16 cellular contexts compared by ENCODE assay signal in the genomic region with DNA sequence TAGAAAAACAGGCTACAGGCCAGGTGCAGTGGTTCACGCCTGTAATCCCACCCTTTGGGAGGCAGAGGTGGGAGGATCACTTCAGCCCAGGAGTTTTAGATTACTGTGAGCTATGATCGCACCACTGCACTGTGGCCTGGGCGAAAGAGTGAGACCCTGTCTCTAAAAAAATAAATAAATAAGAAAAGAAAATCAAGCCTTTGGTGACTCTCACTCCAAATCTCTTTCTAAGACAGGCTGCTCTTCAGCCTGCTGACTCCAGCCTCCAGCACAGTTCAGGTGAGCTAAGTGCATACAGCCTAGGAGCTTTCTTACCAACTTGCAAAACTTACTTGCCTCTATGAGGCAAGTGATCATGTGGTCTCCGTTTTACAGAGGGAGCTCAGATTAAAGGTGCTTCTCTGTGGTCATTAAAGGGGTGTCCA. TPM values are rescaled to one million over a fixed set of nuclear protein-coding genes. Genes with fewer than 3 reads are reported as not detected.
DNase-seq lines count a peak whose midpoint lies in the region; ATAC-seq and TF ChIP-seq lines count a peak whose summit lies in the region.
"Had no signal": no experiment of that assay in that cellular context is flagged by ENCODE, and none has a peak within 500 bp of the region (broad histone marks: within the 10 kb centered on the region; RNA-seq: fewer than 3 reads in every experiment).

No MANE protein-coding gene starts in this region.

- H3K27ac ChIP-seq in osteoblast (ENCODE audit: low read depth, low read length), result no peak overlapping the region
- H3K27ac ChIP-seq: SJCRH30, uterus had no signal

- no peak overlapping the region for H2AFZ ChIP-seq in osteoblast (ENCODE audit: low read length)

- H3K4me2 ChIP-seq in osteoblast (ENCODE audit: insufficient read depth, low read length), result peak overlapping the region; percentile 84

- no peaks in the 10 kb centered on the region for H4K20me1 ChIP-seq in osteoblast (ENCODE audit: insufficient read depth, low read length)

- no peak for DNase-seq in AG10803 (ENCODE audit: low read depth)
- DNase-seq in adipocyte (ENCODE audit: low read depth), result peak; percentile 20
- DNase-seq in foreskin fibroblast, result no peak
- DNase-seq in osteoblast (ENCODE audit: insufficient read length, low spot score, missing footprints), result peak; percentile 48
- no peak for DNase-seq in activated CD8-positive, alpha-beta memory T cell treated with anti-CD3 and anti-CD28 coated beads, Interleukin-2, amount 50 U/mL, for 48 hours
- DNase-seq in NCI-H774 (lab: John Stamatoyannopoulos, UW), result no peak
- no peak for DNase-seq in glutamatergic neuron
- DNase-seq: activated T-cell treated with anti-CD3 and anti-CD28 coated beads, Interleukin-2, amount 50 U/mL, for 24 hours; EL; NCI-H1417 treated with DMSO at 0.1 percent for 48 hours; NCI-H526; SJCRH30; uterus had no signal

- peaks cover 5% of the 10 kb centered on the region for H3K9me3 Mint-ChIP-seq in glutamatergic neuron (ENCODE audit: unreplicated experiment)
- H3K9me3 Mint-ChIP-seq: activated T-cell treated with anti-CD3 and anti-CD28 coated beads, Interleukin-2, amount 50 U/mL, for 24 hours; IgD-negative memory B cell; neural crest cell had no signal

- H3K4me3 ChIP-seq in AG10803 (ENCODE audit: low read length) (peak overlapping the region; percentile 83), adipocyte (ENCODE audit: low read length) (peak overlapping the region; percentile 89), foreskin fibroblast (ENCODE audit: low read depth in 1 of 2, low read length in 2 of 2) (peak overlapping the region; percentile 53 to 59), osteoblast (ENCODE audit: insufficient read depth, low read length) (peak overlapping the region; percentile 75)
- H3K4me3 ChIP-seq: SJCRH30 had no signal

- H3K9me3 ChIP-seq in adipocyte (ENCODE audit: control insufficient read depth, low read length) (no peaks in the 10 kb centered on the region), osteoblast (ENCODE audit: low read depth, low read length) (no peaks in the 10 kb centered on the region)
- H3K9me3 ChIP-seq: SJCRH30, uterus had no signal

- H3K36me3 ChIP-seq in adipocyte (ENCODE audit: control insufficient read depth, insufficient read depth, low read length, severe bottlenecking) (no peaks in the 10 kb centered on the region), osteoblast (ENCODE audit: insufficient read depth, low read length) (no peaks in the 10 kb centered on the region)
- H3K36me3 ChIP-seq: SJCRH30, uterus had no signal

- H3K27ac Mint-ChIP-seq in glutamatergic neuron (ENCODE audit: unreplicated experiment), result no peak overlapping the region
- H3K27ac Mint-ChIP-seq: activated T-cell treated with anti-CD3 and anti-CD28 coated beads, Interleukin-2, amount 50 U/mL, for 24 hours; IgD-negative memory B cell had no signal

- peaks cover 8% of the 10 kb centered on the region for H3K4me1 Mint-ChIP-seq in glutamatergic neuron (ENCODE audit: low read depth, unreplicated experiment)

- no peak for ATAC-seq in HG02642 (IDR thresholded peaks at IDR 0.05; ENCODE audit: poor library complexity, unreplicated experiment)

- H3K27me3 Mint-ChIP-seq in glutamatergic neuron (ENCODE audit: unreplicated experiment), result peaks cover 31% of the 10 kb centered on the region

- no peaks in the 10 kb centered on the region for H3K36me3 Mint-ChIP-seq in glutamatergic neuron (ENCODE audit: unreplicated experiment)
- H3K36me3 Mint-ChIP-seq: IgD-negative memory B cell had no signal

- H3K79me2 ChIP-seq in osteoblast (ENCODE audit: insufficient read depth, low read length), result peaks cover 3% of the 10 kb centered on the region

- peaks cover 61% of the 10 kb centered on the region for H3K4me1 ChIP-seq in adipocyte (ENCODE audit: control insufficient read depth, insufficient read depth, low read length)
- peaks cover 71% of the 10 kb centered on the region for H3K4me1 ChIP-seq in osteoblast (ENCODE audit: insufficient read depth, low read length)

- no peak for TF ChIP-seq CTCF in AG10803 (conservative IDR thresholded peaks at IDR 0.05; ENCODE audit: low read length)
- no peak for TF ChIP-seq CTCF in foreskin fibroblast (IDR thresholded peaks at IDR 0.05; ENCODE audit: low read depth, low read length)
- TF ChIP-seq CTCF in osteoblast (IDR thresholded peaks at IDR 0.05; ENCODE audit: extremely low read depth, low read depth, low read length), result no peak
- no peak for TF ChIP-seq CTCF in glutamatergic neuron (IDR thresholded peaks at IDR 0.05; ENCODE audit: partially characterized antibody, unreplicated experiment)

- no peak overlapping the region for H3K4me3 Mint-ChIP-seq in glutamatergic neuron (ENCODE audit: unreplicated experiment)
- H3K4me3 Mint-ChIP-seq: activated T-cell treated with anti-CD3 and anti-CD28 coated beads, Interleukin-2, amount 50 U/mL, for 24 hours; neural crest cell had no signal

- peak overlapping the region; percentile 90 for H3K9ac ChIP-seq in adipocyte (ENCODE audit: low read length)

- H3K27me3 ChIP-seq in adipocyte (replicated peaks; ENCODE audit: control insufficient read depth, insufficient read depth, low read length) (no peaks in the 10 kb centered on the region), osteoblast (ENCODE audit: insufficient read depth, low read length) (no peaks in the 10 kb centered on the region)
- H3K27me3 ChIP-seq: SJCRH30, uterus had no signal

RNA-seq across cellular contexts. Expression of a gene that starts 1.1 kb away (rescaled TPM):
- 12.4 and 28.6 TPM in 2 replicates for total RNA-seq in osteoblast
- not detected for total RNA-seq in glutamatergic neuron (ENCODE audit: unreplicated experiment)
- total RNA-seq: neural crest cell had no signal

Comparison
In these comparisons a context has a peak if more than half of its experiments do, and no peak if none do; other contexts are left out.
1. DNase-seq: peak in adipocyte (single experiment) and osteoblast (single experiment); none in AG10803 (single experiment), foreskin fibroblast (0 of 2), activated CD8-positive, alpha-beta memory T cell treated with anti-CD3 and anti-CD28 coated beads, Interleukin-2, amount 50 U/mL, for 48 hours (single experiment), NCI-H774 (single experiment) and glutamatergic neuron (single experiment).
2. RNA of a gene that starts 1.1 kb away (total RNA-seq): 12.4 to 28.6 TPM in osteoblast; not detected in glutamatergic neuron (single experiment); every median in the first group is over 10 times any median in the second.
3. Peak in every context shown above with its lines, with median percentiles within 50 percentile points of each other: H3K4me3 ChIP-seq.